13 cellular contexts compared by ENCODE assay signal in the genomic region with DNA sequence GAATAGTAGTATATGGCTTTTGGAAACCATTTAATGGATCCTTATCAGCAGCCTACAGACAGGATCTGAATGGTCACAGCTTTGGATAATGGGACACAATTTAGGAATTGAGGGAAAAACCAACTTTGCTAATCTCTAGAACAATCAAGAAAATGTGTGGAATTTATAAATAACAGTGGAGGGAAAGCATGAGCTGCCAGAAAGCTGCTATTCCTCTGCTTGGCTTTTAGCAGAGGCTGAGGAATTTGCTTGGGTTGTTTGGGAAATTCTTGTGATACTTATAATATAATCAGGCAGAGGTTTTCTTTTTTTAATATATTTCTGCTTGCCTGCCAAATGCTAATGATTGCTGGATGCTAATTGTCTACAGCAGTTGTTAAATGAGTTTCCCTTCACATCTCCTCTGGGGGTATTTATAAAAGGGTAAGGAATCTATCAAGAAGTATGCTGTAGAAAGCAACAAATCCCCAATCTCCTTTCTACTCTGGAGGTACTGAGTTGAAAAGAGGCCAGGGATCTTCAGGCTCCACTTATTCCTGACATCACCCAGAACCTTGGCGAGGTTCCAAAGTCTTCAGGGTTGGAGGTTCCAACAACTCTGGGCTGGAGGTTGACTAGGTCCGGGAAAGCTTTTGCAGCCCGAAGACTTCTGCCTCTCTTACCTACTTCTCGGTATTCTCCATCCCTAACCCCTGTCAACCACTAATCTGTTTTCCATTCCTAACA.
DNase-seq lines count a peak whose midpoint lies in the region; ATAC-seq and TF ChIP-seq lines count a peak whose summit lies in the region.
"Had no signal": no experiment of that assay in that cellular context is flagged by ENCODE, and none has a peak within 500 bp of the region (broad histone marks: within the 10 kb centered on the region; RNA-seq: fewer than 3 reads in every experiment).

No MANE protein-coding gene starts in this region.

- ATAC-seq in SK-N-SH treated with all-trans-retinoic acid at 6 μM for 48 hours (no peak), gastroesophageal sphincter (peak; percentile 57), GM18868 (IDR thresholded peaks at IDR 0.05; ENCODE audit: unreplicated experiment) (no peak)
- ATAC-seq: mucosa of descending colon had no signal

- no peaks in the 10 kb centered on the region for H3K36me3 ChIP-seq in gastroesophageal sphincter

- TF ChIP-seq POLR2A in gastroesophageal sphincter (IDR thresholded peaks at IDR 0.05) = no peak

- H3K27ac ChIP-seq in gastroesophageal sphincter = peak overlapping the region in 3 of 4 donors; percentile 10 to 54 (median 25)
- H3K27ac ChIP-seq: 22Rv1, dorsolateral prefrontal cortex had no signal

- TF ChIP-seq CTCF in gastroesophageal sphincter (IDR thresholded peaks at IDR 0.05) = no peak

- no peak overlapping the region for H3K4me3 ChIP-seq in gastroesophageal sphincter
- H3K4me3 ChIP-seq: dorsolateral prefrontal cortex, mucosa of descending colon had no signal

- DNase-seq in DMS53 (lab: John Stamatoyannopoulos, UW) (peak; percentile 29), DMS53 treated with DMSO at 0.1 percent for 48 hours (lab: John Stamatoyannopoulos, UW; ENCODE audit: unreplicated experiment) (no peak), stromal cell of bone marrow (ENCODE audit: low read depth) (peak; percentile 51), RPMI8226 (no peak)
- no peak for DNase-seq in activated CD4-positive, alpha-beta T cell treated with anti-CD3 and anti-CD28 coated beads for 1 hour
- DNase-seq: activated CD4-positive, CD25-positive, alpha-beta regulatory T cell treated with anti-CD3 and anti-CD28 coated beads, Interleukin-2, amount 50 U/mL, for 72 hours; dorsolateral prefrontal cortex; mucosa of descending colon; NCI-H226 had no signal

- H3K27me3 ChIP-seq in gastroesophageal sphincter = no peaks in the 10 kb centered on the region
- H3K27me3 ChIP-seq: dorsolateral prefrontal cortex had no signal

- 11 to 31% methylated on average over 4 of the region's 4 CpGs for WGBS in gastroesophageal sphincter (ENCODE audit: low coverage in 1 of 2), 2 donors

- TF ChIP-seq EP300 in gastroesophageal sphincter (IDR thresholded peaks at IDR 0.05) = no peak

- peaks cover 0 to 19% (median 2%) of the 10 kb centered on the region in 3 donors for H3K4me1 ChIP-seq in gastroesophageal sphincter

- H3K9me3 ChIP-seq in gastroesophageal sphincter = no peaks in the 10 kb centered on the region
- H3K9me3 ChIP-seq: mucosa of descending colon had no signal

TF ChIP-seq in SK-N-SH treated with all-trans-retinoic acid at 6 μM for 48 hours, 23 proteins besides CTCF, POLR2A, EP300 and RAD21:
- no peak for TF ChIP-seq TCF4 (CRISPR knock-in tag; IDR thresholded peaks at IDR 0.05; ENCODE audit: borderline replicate concordance)
- TF ChIP-seq ISL1 (CRISPR knock-in tag; IDR thresholded peaks at IDR 0.05) = 0 out of 2 replicates have a peak, but pooled peaks have one; percentile 24
- TF ChIP-seq, protein P1, sequence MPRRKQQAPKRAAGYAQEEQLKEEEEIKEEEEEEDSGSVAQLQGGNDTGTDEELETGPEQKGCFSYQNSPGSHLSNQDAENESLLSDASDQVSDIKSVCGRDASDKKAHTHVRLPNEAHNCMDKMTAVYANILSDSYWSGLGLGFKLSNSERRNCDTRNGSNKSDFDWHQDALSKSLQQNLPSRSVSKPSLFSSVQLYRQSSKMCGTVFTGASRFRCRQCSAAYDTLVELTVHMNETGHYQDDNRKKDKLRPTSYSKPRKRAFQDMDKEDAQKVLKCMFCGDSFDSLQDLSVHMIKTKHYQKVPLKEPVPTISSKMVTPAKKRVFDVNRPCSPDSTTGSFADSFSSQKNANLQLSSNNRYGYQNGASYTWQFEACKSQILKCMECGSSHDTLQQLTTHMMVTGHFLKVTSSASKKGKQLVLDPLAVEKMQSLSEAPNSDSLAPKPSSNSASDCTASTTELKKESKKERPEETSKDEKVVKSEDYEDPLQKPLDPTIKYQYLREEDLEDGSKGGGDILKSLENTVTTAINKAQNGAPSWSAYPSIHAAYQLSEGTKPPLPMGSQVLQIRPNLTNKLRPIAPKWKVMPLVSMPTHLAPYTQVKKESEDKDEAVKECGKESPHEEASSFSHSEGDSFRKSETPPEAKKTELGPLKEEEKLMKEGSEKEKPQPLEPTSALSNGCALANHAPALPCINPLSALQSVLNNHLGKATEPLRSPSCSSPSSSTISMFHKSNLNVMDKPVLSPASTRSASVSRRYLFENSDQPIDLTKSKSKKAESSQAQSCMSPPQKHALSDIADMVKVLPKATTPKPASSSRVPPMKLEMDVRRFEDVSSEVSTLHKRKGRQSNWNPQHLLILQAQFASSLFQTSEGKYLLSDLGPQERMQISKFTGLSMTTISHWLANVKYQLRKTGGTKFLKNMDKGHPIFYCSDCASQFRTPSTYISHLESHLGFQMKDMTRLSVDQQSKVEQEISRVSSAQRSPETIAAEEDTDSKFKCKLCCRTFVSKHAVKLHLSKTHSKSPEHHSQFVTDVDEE (CRISPR knock-in tag; IDR thresholded peaks at IDR 0.05) = no peak

Comparison
In these comparisons a context has a peak if more than half of its experiments do, and no peak if none do; other contexts are left out.
1. DNase-seq: peak in DMS53 (single experiment) and stromal cell of bone marrow (single experiment); none in DMS53 treated with DMSO at 0.1 percent for 48 hours (single experiment), activated CD4-positive, alpha-beta T cell treated with anti-CD3 and anti-CD28 coated beads for 1 hour (single experiment) and RPMI8226 (single experiment).